ENCODE assay signal across 9 cellular contexts in the genomic region with DNA sequence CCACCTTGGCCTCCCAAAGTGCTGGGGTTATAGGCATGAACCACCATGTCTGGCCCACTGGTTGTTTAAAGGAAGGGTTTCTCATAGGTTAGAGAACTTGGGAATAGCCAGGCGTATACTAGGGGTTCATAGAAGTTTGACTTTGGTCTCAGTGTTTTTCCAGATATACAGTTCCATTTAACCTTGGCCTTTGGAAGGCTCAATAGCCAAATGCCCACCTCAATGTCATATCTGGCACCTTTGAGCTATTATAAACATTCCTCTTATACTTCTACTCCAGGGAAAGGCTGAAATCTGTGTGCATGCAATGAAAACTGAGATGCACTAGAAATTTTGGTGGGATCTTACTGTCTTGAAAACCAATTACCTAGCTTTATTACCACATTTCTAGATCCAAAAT. TPM values are rescaled to one million over a fixed set of nuclear protein-coding genes. Genes with fewer than 3 reads are reported as not detected.
"Had no signal": no experiment of that assay in that cellular context is flagged by ENCODE, and none has a peak within 500 bp of the region (broad histone marks: within the 10 kb centered on the region; RNA-seq: fewer than 3 reads in every experiment).

No MANE protein-coding gene starts in this region.

- DNase-seq: IMR-90, KBM-7, KG1 had no signal

- H3K9ac ChIP-seq: KMS-11 had no signal

- H3K4me3 ChIP-seq: K562 had no signal

- H3K4me2 ChIP-seq: KMS-11 had no signal

- FAIRE-seq: HTR-8/SVneo, K562 had no signal

- ATAC-seq: K562 had no signal

- H3K27ac ChIP-seq: HL-60, KMS-11 had no signal

RNA-seq across cellular contexts. Expression of gene PROM1, which starts 47.5 kb away (rescaled TPM):
- total RNA-seq: HT1080, IMR-90, K562 had no signal
- polyA plus RNA-seq: IgD-negative memory B cell, IMR-90 had no signal
